ENCODE assay signal across 8 cellular contexts in genomic region chr12:68610435-68611093, GRCh38. TPM values are rescaled to one million over a fixed set of nuclear protein-coding genes. Genes with fewer than 3 reads are reported as not detected.
DNase-seq lines count a peak whose midpoint lies in the region; ATAC-seq and TF ChIP-seq lines count a peak whose summit lies in the region.

Gene RAP1B (plus strand): TSS chr12:68610899. CDS start chr12:68648725, 37,826 bp downstream.

- H3K36me3 ChIP-seq in BLaER1 treated with 17β-estradiol and CSF1 and Interleukin-3, amounts not matched to agents 10 nM and 100 nM = peaks cover 5 to 29% (median 11%) of the 10 kb centered on the region in 11 experiments; a peak in 16 of 22 replicates
- peaks cover 0 to 4% of the 10 kb centered on the region in 2 donors for H3K36me3 ChIP-seq in left lung

- ATAC-seq in GM19328 (IDR thresholded peaks at IDR 0.05; ENCODE audit: unreplicated experiment) (peak; percentile 87), HG03469 (IDR thresholded peaks at IDR 0.05; ENCODE audit: unreplicated experiment) (peak; percentile 76), left lung (peak; percentile 97)

- peaks cover 34 to 43% (median 40%) of the 10 kb centered on the region in 11 experiments for H4K20me1 ChIP-seq in BLaER1 treated with 17β-estradiol and CSF1 and Interleukin-3, amounts not matched to agents 10 nM and 100 nM

- DNase-seq in NCI-H69 (lab: John Stamatoyannopoulos, UW) = peak; percentile 91
- peak; percentile 82 to 84 for DNase-seq in activated CD4-positive, alpha-beta T cell treated with anti-CD3 and anti-CD28 coated beads, Interleukin-2, amount 50 U/mL, for 24 hours (ENCODE audit: low read depth in 1 of 2, low spot score in 1 of 2)
- peak; percentile 93 to 97 for DNase-seq in left lung
- DNase-seq in stimulated activated CD4-positive, alpha-beta T cell treated with anti-CD3 and anti-CD28 coated beads, Interleukin-2, amount 100 ng/mL, for 4 hours (ENCODE audit: low read depth) = peak; percentile 84

- H3K27ac ChIP-seq in BLaER1 treated with 17β-estradiol and CSF1 and Interleukin-3, amounts not matched to agents 10 nM and 100 nM = peak within 1 kb of the TSS; percentile 87 to 100 (median 95)
- H3K27ac ChIP-seq in left lung = peak within 1 kb of the TSS; percentile 94 to 98

- peaks cover 47% of the 10 kb centered on the region for H3K4me1 Mint-ChIP-seq in dendritic cell treated with granulocyte-macrophage colony-stimulating factor and Interleukin-4, amounts not matched to agents 40 ng/mL and 50 ng/mL, for 4 days (ENCODE audit: low read depth)

- peak within 1 kb of the TSS; percentile 94 for H3K4me3 Mint-ChIP-seq in dendritic cell treated with granulocyte-macrophage colony-stimulating factor and Interleukin-4, amounts not matched to agents 40 ng/mL and 50 ng/mL, for 4 days

- H3K27me3 ChIP-seq in BLaER1 treated with 17β-estradiol and CSF1 and Interleukin-3, amounts not matched to agents 10 nM and 100 nM = no peaks in the 10 kb centered on the region
- no peaks in the 10 kb centered on the region for H3K27me3 ChIP-seq in left lung

- intact Hi-C loops in dendritic cell treated with granulocyte-macrophage colony-stimulating factor and Interleukin-4, amounts not matched to agents 40 ng/mL and 50 ng/mL, for 4 days (cut with micrococcal nuclease) = loop anchor here (1.0 to 5.0 kb wide), 3 partner anchors 50 to 278 kb away; partner anchors contain the start of gene MDM1
- intact Hi-C loops in left lung (cut with DNase I) = no loop called here

- H3K27me3 Mint-ChIP-seq in dendritic cell treated with granulocyte-macrophage colony-stimulating factor and Interleukin-4, amounts not matched to agents 40 ng/mL and 50 ng/mL, for 4 days = no peaks in the 10 kb centered on the region

- no peaks in the 10 kb centered on the region for H3K9me3 Mint-ChIP-seq in dendritic cell treated with granulocyte-macrophage colony-stimulating factor and Interleukin-4, amounts not matched to agents 40 ng/mL and 50 ng/mL, for 4 days

- TF ChIP-seq CTCF in left lung (IDR thresholded peaks at IDR 0.05) = no peak

- peak within 1 kb of the TSS; percentile 86 to 99 (median 94) for H3K4me2 ChIP-seq in BLaER1 treated with 17β-estradiol and CSF1 and Interleukin-3, amounts not matched to agents 10 nM and 100 nM

- H3K36me3 Mint-ChIP-seq in dendritic cell treated with granulocyte-macrophage colony-stimulating factor and Interleukin-4, amounts not matched to agents 40 ng/mL and 50 ng/mL, for 4 days (ENCODE audit: low read depth) = peaks cover 40% of the 10 kb centered on the region

- peak within 1 kb of the TSS; percentile 76 to 93 (median 82) for H3K4me3 ChIP-seq in BLaER1 treated with 17β-estradiol and CSF1 and Interleukin-3, amounts not matched to agents 10 nM and 100 nM
- H3K4me3 ChIP-seq in left lung = peak within 1 kb of the TSS; percentile 54 to 73

- H3K27ac Mint-ChIP-seq in dendritic cell treated with granulocyte-macrophage colony-stimulating factor and Interleukin-4, amounts not matched to agents 40 ng/mL and 50 ng/mL, for 4 days = peak within 1 kb of the TSS; percentile 95

- H3K9ac ChIP-seq in BLaER1 treated with 17β-estradiol and CSF1 and Interleukin-3, amounts not matched to agents 10 nM and 100 nM = peak within 1 kb of the TSS; percentile 91 to 100 (median 97)

- peaks cover 35 to 59% (median 48%) of the 10 kb centered on the region in 10 experiments for H3K4me1 ChIP-seq in BLaER1 treated with 17β-estradiol and CSF1 and Interleukin-3, amounts not matched to agents 10 nM and 100 nM
- peaks cover 24 to 42% of the 10 kb centered on the region in 2 donors for H3K4me1 ChIP-seq in left lung

- H3K9me3 ChIP-seq in BLaER1 treated with 17β-estradiol and CSF1 and Interleukin-3, amounts not matched to agents 10 nM and 100 nM (replicated peaks in 1 of 11) = peaks cover 0 to 8% (median 0%) of the 10 kb centered on the region in 11 experiments; a peak in 5 of 22 replicates
- H3K9me3 ChIP-seq in left lung = no peaks in the 10 kb centered on the region

RNA-seq across cellular contexts. Expression of gene RAP1B, which starts in this region (rescaled TPM):
- total RNA-seq in left lung = 100 to 1,000 TPM; 137 to 171 TPM

Comparison
In these comparisons a context has a peak if more than half of its experiments do, and no peak if none do; other contexts are left out.
1. Peak in every context shown above with its lines: DNase-seq, ATAC-seq, H3K4me3 ChIP-seq and H3K27ac ChIP-seq.